31 cellular contexts compared by ENCODE assay signal in genomic region chr3:150105025-150105424, GRCh38.
"Had no signal": no experiment of that assay in that cellular context is flagged by ENCODE, and none has a peak within 500 bp of the region (broad histone marks: within the 10 kb centered on the region; RNA-seq: fewer than 3 reads in every experiment).

No MANE protein-coding gene starts in this region.

- FAIRE-seq: bronchial epithelial cell, TTC549 had no signal

- H3K27ac ChIP-seq: ascending aorta, cardiac muscle cell, VCaP had no signal

- DNase-seq: activated B cell treated with CpG ODN at 0.5 μM for 24 hours; activated CD4-positive, alpha-beta memory T cell treated with anti-CD3 and anti-CD28 coated beads for 36 hours; activated CD4-positive, alpha-beta T cell treated with anti-CD3 and anti-CD28 coated beads for 4 hours; activated CD4-positive, alpha-beta T cell treated with anti-CD3 and anti-CD28 coated beads, Interleukin-2, amount 10 ng/mL, durations not matched to agents 24 days and 14 days; activated CD4-positive, alpha-beta T cell treated with anti-CD3 and anti-CD28 coated beads, Interleukin-2, amount 50 U/mL, for 1 hour; activated CD4-positive, alpha-beta T cell treated with anti-CD3 and anti-CD28 coated beads, Interleukin-2, amount 50 U/mL, for 4 hours; activated CD4-positive, CD25-positive, alpha-beta regulatory T cell treated with anti-CD3 and anti-CD28 coated beads, Interleukin-2, amount 50 U/mL, for 72 hours; activated CD8-positive, alpha-beta memory T cell treated with anti-CD3 and anti-CD28 coated beads, Interleukin-2, amount 50 U/mL, for 4 hours; activated CD8-positive, alpha-beta T cell treated with anti-CD3 and anti-CD28 coated beads for 36 hours; activated effector memory CD4-positive, alpha-beta T cell treated with anti-CD3 and anti-CD28 coated beads, Interleukin-2, amount 50 U/mL, for 16 hours; activated naive CD4-positive, alpha-beta T cell treated with anti-CD3 and anti-CD28 coated beads, Interleukin-2, amount 10 ng/mL, durations not matched to agents 7 days and 5 days; activated naive CD4-positive, alpha-beta T cell treated with Interleukin-2 at 50 U/mL for 16 hours; activated naive CD8-positive, alpha-beta T cell treated with anti-CD3 and anti-CD28 coated beads, Interleukin-2, amount 10 ng/mL, durations not matched to agents 7 days and 5 days; activated naive CD8-positive, alpha-beta T cell treated with anti-CD3 and anti-CD28 coated beads, Interleukin-2, amount 50 U/mL, for 24 hours; activated T-cell treated with anti-CD3 and anti-CD28 coated beads for 4 hours; activated T-cell treated with anti-CD3 and anti-CD28 coated beads, Interleukin-2, amount 50 U/mL, for 1 hour; activated T-cell treated with anti-CD3 and anti-CD28 coated beads, Interleukin-2, amount 50 U/mL, for 4 hours; activated T-cell treated with anti-CD3 and anti-CD28 coated beads, Interleukin-2, amount 50 U/mL, for 72 hours; amygdala; anterior cingulate cortex; caudate nucleus; cerebellar nuclear complex; T-helper 1 cell; T-helper 2 cell; T-helper 9 cell had no signal

- ATAC-seq: activated CD8-positive, alpha-beta T cell treated with anti-CD3 and anti-CD28 coated beads for 36 hours; activated naive CD8-positive, alpha-beta T cell treated with anti-CD3 and anti-CD28 coated beads, Interleukin-2, amount 50 U/mL, for 24 hours; activated T-cell treated with anti-CD3 and anti-CD28 coated beads, Interleukin-2, amount 50 U/mL, for 4 hours; activated T-cell treated with anti-CD3 and anti-CD28 coated beads, Interleukin-2, amount 50 U/mL, for 72 hours; activated T-helper 17 cell treated with anti-CD3 and anti-CD28 coated beads, Interleukin-2, amount 50 U/mL, for 72 hours had no signal

- H3K4me3 ChIP-seq: ascending aorta, cardiac muscle cell had no signal

- H3K27me3 ChIP-seq: ascending aorta, cardiac muscle cell had no signal

- H3K36me3 ChIP-seq: ascending aorta, cardiac muscle cell had no signal
